Comparison of ENCODE assay signal across 10 cellular contexts in the genomic region with DNA sequence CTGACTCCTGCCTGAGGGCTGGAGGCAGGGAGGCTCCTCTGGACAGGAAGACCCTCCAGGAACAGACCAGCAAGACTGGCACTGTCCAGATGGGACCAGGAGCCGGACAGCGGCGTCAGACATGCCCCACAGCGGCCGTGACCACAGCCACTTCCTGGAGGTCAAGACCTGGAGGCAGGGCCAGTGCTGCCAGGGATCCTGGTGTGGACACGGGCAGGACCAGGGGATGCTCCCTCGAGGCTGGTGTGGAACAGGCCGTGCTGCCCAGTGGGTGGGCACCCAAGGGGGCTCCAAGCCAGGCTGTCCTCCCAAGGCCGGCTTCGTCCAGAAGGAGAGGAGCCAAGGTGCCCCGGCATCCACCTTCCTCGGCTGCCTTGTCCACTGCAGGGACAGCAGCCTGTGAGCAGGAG. TPM values are rescaled to one million over a fixed set of nuclear protein-coding genes. Genes with fewer than 3 reads are reported as not detected.
DNase-seq lines count a peak whose midpoint lies in the region; ATAC-seq and TF ChIP-seq lines count a peak whose summit lies in the region.
"Had no signal": no experiment of that assay in that cellular context is flagged by ENCODE, and none has a peak within 500 bp of the region (broad histone marks: within the 10 kb centered on the region; RNA-seq: fewer than 3 reads in every experiment).

No MANE protein-coding gene starts in this region.

- no peaks in the 10 kb centered on the region for H3K9me3 Mint-ChIP-seq in chondrocyte (ENCODE audit: low read depth)
- H3K9me3 Mint-ChIP-seq: CD4-positive, CD25-positive, alpha-beta regulatory T cell had no signal

- H3K4me3 Mint-ChIP-seq in chondrocyte (ENCODE audit: unreplicated experiment): peak overlapping the region; percentile 12
- H3K4me3 Mint-ChIP-seq: nephron had no signal

- no peaks in the 10 kb centered on the region for H3K36me3 ChIP-seq in muscle layer of duodenum (ENCODE audit: control insufficient read depth in 1 of 2, insufficient read depth in 2 of 2, low read length in 2 of 2)

- H3K9me3 ChIP-seq in muscle layer of duodenum (ENCODE audit: control insufficient read depth in 1 of 2, low read length in 2 of 2): no peaks in the 10 kb centered on the region

- H3K27me3 ChIP-seq in muscle layer of duodenum (ENCODE audit: low read depth, low read length): no peaks in the 10 kb centered on the region

- H3K27ac ChIP-seq in muscle layer of duodenum (ENCODE audit: low read length): peak overlapping the region; percentile 45

- no peaks in the 10 kb centered on the region for H3K36me3 Mint-ChIP-seq in chondrocyte (ENCODE audit: low read depth)
- H3K36me3 Mint-ChIP-seq: CD4-positive, CD25-positive, alpha-beta regulatory T cell had no signal

- peak overlapping the region; percentile 93 for H3K27ac Mint-ChIP-seq in chondrocyte (ENCODE audit: unreplicated experiment)
- H3K27ac Mint-ChIP-seq: nephron had no signal

- DNase-seq in A172 (ENCODE audit: low spot score) (peak; percentile 77), NB4 (ENCODE audit: low read depth) (no peak), chondrocyte (ENCODE audit: low spot score) (peak; percentile 88), NCI-H2107 (lab: John Stamatoyannopoulos, UW) (no peak), LoVo (ENCODE audit: low spot score) (no peak), 8988T (no peak)

- H3K27me3 Mint-ChIP-seq in chondrocyte (ENCODE audit: low read depth): no peaks in the 10 kb centered on the region
- H3K27me3 Mint-ChIP-seq: CD4-positive, CD25-positive, alpha-beta regulatory T cell had no signal

- peaks cover 37% of the 10 kb centered on the region for H3K4me1 Mint-ChIP-seq in chondrocyte (ENCODE audit: low read depth)
- H3K4me1 Mint-ChIP-seq: nephron had no signal

- H3K4me1 ChIP-seq in muscle layer of duodenum (ENCODE audit: control insufficient read depth in 1 of 2, insufficient read depth in 2 of 2, low read length in 2 of 2): peaks cover 0 to 26% of the 10 kb centered on the region in 2 donors

- TF ChIP-seq POLR2A in NB4 (IDR thresholded peaks at IDR 0.05; ENCODE audit: extremely low read depth, insufficient read length): peak; percentile 7

- H3K4me3 ChIP-seq in NB4 (ENCODE audit: low read depth, low read length) (peak overlapping the region; percentile 30), muscle layer of duodenum (ENCODE audit: low read depth in 1 of 2, low read length in 2 of 2) (no peak overlapping the region)

- ATAC-seq in GM21619 (IDR thresholded peaks at IDR 0.05; ENCODE audit: unreplicated experiment): no peak

- TF ChIP-seq CTCF in NB4 (IDR thresholded peaks at IDR 0.05; ENCODE audit: low read depth, low read length) (no peak), chondrocyte (IDR thresholded peaks at IDR 0.05) (no peak)

RNA-seq across cellular contexts. Expression of gene CCDC57, which starts 4.5 kb away (rescaled TPM):
- 8.9 and 14.6 TPM in 2 replicates for total RNA-seq in A172 (2014; rRNA removed; shearing (Covaris generic))
- 23.5 to 39.8 TPM (median 24.1 TPM) in 3 replicates for total RNA-seq in chondrocyte

RNA-seq across cellular contexts. Expression of gene SLC16A3, which starts 11.7 kb away (rescaled TPM):
- total RNA-seq in A172 (2014; rRNA removed; shearing (Covaris generic)): 65.3 and 66.7 TPM in 2 replicates
- 53.3 to 206 TPM (median 189 TPM) in 3 replicates for total RNA-seq in chondrocyte

RNA-seq across cellular contexts. Expression of gene CSNK1D, which starts 56.4 kb away (rescaled TPM):
- total RNA-seq in A172 (2014; rRNA removed; shearing (Covaris generic)): 19.9 and 20.9 TPM in 2 replicates
- 93.0 to 94.5 TPM (median 93.9 TPM) in 3 replicates for total RNA-seq in chondrocyte

Comparison
In these comparisons a context has a peak if more than half of its experiments do, and no peak if none do; other contexts are left out.
1. DNase-seq: peak in A172 (single experiment) and chondrocyte (single experiment); none in NB4 (single experiment), NCI-H2107 (single experiment), LoVo (single experiment) and 8988T (single experiment).